22 cellular contexts compared by ENCODE assay signal in genomic region chr1:10065760-10066159, GRCh38. TPM values are rescaled to one million over a fixed set of nuclear protein-coding genes. Genes with fewer than 3 reads are reported as not detected.
DNase-seq lines count a peak whose midpoint lies in the region; ATAC-seq and TF ChIP-seq lines count a peak whose summit lies in the region.
"Had no signal": no experiment of that assay in that cellular context is flagged by ENCODE, and none has a peak within 500 bp of the region (broad histone marks: within the 10 kb centered on the region; RNA-seq: fewer than 3 reads in every experiment).

No MANE protein-coding gene starts in this region.

- TF ChIP-seq EP300 in esophagus muscularis mucosa (IDR thresholded peaks at IDR 0.05) = no peak

- H3K4me3 ChIP-seq in GM23338 (no peak overlapping the region), RWPE2 (ENCODE audit: severe bottlenecking) (no peak overlapping the region), esophagus muscularis mucosa (no peak overlapping the region), gastrocnemius medialis (no peak overlapping the region)
- H3K4me3 ChIP-seq: prostate gland had no signal

- no peak for TF ChIP-seq POLR2A in esophagus muscularis mucosa (IDR thresholded peaks at IDR 0.05; ENCODE audit: low read depth)
- TF ChIP-seq POLR2A in gastrocnemius medialis (IDR thresholded peaks at IDR 0.05) = no peak

- H3K4me1 ChIP-seq in GM23338 (ENCODE audit: insufficient read depth) (peaks cover 33% of the 10 kb centered on the region; the same call in 1 of the 2 replicates), RWPE2 (ENCODE audit: insufficient read depth, poor library complexity, severe bottlenecking) (peaks cover 26% of the 10 kb centered on the region), esophagus muscularis mucosa (peaks cover 38 to 71% (median 66%) of the 10 kb centered on the region in 4 donors), gastrocnemius medialis (peaks cover 38 to 50% of the 10 kb centered on the region in 2 donors)
- H3K4me1 ChIP-seq: prostate gland had no signal

- no peak overlapping the region; the same call in 1 of the 2 replicates for H3K27ac ChIP-seq in GM23338 (ENCODE audit: low read depth)
- H3K27ac ChIP-seq in RWPE2 (ENCODE audit: poor library complexity, severe bottlenecking) = peak overlapping the region; percentile 94
- peak overlapping the region; percentile 78 to 87 (median 84) for H3K27ac ChIP-seq in esophagus muscularis mucosa (replicated peaks in 1 of 4)
- H3K27ac ChIP-seq in gastrocnemius medialis = peak overlapping the region; percentile 79 to 84 (median 82)
- H3K27ac ChIP-seq: KMS-11 had no signal

- H3F3A ChIP-seq in GM23338 (replicated peaks; ENCODE audit: low read depth) = no peaks in the 10 kb centered on the region

- no peaks in the 10 kb centered on the region for H3K9me3 Mint-ChIP-seq in GM23338
- H3K9me3 Mint-ChIP-seq: activated CD4-positive, alpha-beta T cell treated with anti-CD3 and anti-CD28 coated beads, Interleukin-2, amount 10 ng/mL, durations not matched to agents 7 days and 5 days; natural killer cell treated with Interleukin-12 subunit alpha and Interleukin-12 subunit beta and Interleukin-15 and Interleukin-18, amount 100 ng/mL, for 72 hours had no signal

- H4K20me1 ChIP-seq in GM23338 (replicated peaks; ENCODE audit: insufficient read depth) = peaks cover 7% of the 10 kb centered on the region

- no peak for TF ChIP-seq CTCF in GM23338 (conservative IDR thresholded peaks at IDR 0.05; ENCODE audit: low read depth in 2 of 2)
- no peak for TF ChIP-seq CTCF in RWPE2 (IDR thresholded peaks at IDR 0.05; ENCODE audit: poor library complexity, severe bottlenecking)
- no peak for TF ChIP-seq CTCF in esophagus muscularis mucosa (IDR thresholded peaks at IDR 0.05)
- TF ChIP-seq CTCF in gastrocnemius medialis (IDR thresholded peaks at IDR 0.05 in 4 of 5, conservative IDR thresholded peaks at IDR 0.05 in 1 of 5) = no peak

- H3K79me2 ChIP-seq in GM23338 (replicated peaks; ENCODE audit: insufficient read depth) = peaks cover 97% of the 10 kb centered on the region

- no peaks in the 10 kb centered on the region for H3K9me3 ChIP-seq in RWPE2 (ENCODE audit: severe bottlenecking)
- no peaks in the 10 kb centered on the region for H3K9me3 ChIP-seq in esophagus muscularis mucosa
- H3K9me3 ChIP-seq in gastrocnemius medialis = no peaks in the 10 kb centered on the region
- H3K9me3 ChIP-seq: prostate gland had no signal

- H3K27me3 ChIP-seq in GM23338 (ENCODE audit: insufficient read depth) = no peaks in the 10 kb centered on the region
- H3K27me3 ChIP-seq in RWPE2 (ENCODE audit: insufficient read depth, poor library complexity, severe bottlenecking) = no peaks in the 10 kb centered on the region
- no peaks in the 10 kb centered on the region for H3K27me3 ChIP-seq in esophagus muscularis mucosa
- no peaks in the 10 kb centered on the region for H3K27me3 ChIP-seq in gastrocnemius medialis

- H3K4me1 Mint-ChIP-seq in GM23338 = peaks cover 20% of the 10 kb centered on the region

- intact Hi-C loops in esophagus muscularis mucosa (cut with DNase I) (loop anchor here (10.0 kb wide), 1 partner anchor 59 kb away; no protein-coding TSS in a partner anchor), gastrocnemius medialis (cut with DNase I; ENCODE audit: low total_unique reads) (loop anchor here (5.0 kb wide), 2 partner anchors 42 to 247 kb away; no protein-coding TSS in a partner anchor)

- H2AFZ ChIP-seq in GM23338 = no peak overlapping the region

- 82% methylated on average over 3 of the region's 3 CpGs for WGBS in esophagus muscularis mucosa

- peak overlapping the region; percentile 5; the same call in 1 of the 2 replicates for H3K4me2 ChIP-seq in GM23338
- H3K4me2 ChIP-seq: KMS-11 had no signal

- ATAC-seq in GM23338 (peak; percentile 29; the same call in 2 of the 3 replicates), RWPE2 (ENCODE audit: low read depth) (no peak), gastrocnemius medialis (no peak), HG02571 (IDR thresholded peaks at IDR 0.05; ENCODE audit: unreplicated experiment) (no peak), GM19035 (IDR thresholded peaks at IDR 0.05; ENCODE audit: unreplicated experiment) (no peak)
- ATAC-seq: natural killer cell treated with Interleukin-12 subunit alpha and Interleukin-12 subunit beta and Interleukin-15 and Interleukin-18, amount 100 ng/mL, for 72 hours had no signal

- H3K36me3 ChIP-seq in GM23338 (ENCODE audit: insufficient read depth) = no peaks in the 10 kb centered on the region; the same call in 1 of the 2 replicates
- H3K36me3 ChIP-seq in RWPE2 (ENCODE audit: low read depth) = no peaks in the 10 kb centered on the region
- no peaks in the 10 kb centered on the region for H3K36me3 ChIP-seq in esophagus muscularis mucosa
- no peaks in the 10 kb centered on the region for H3K36me3 ChIP-seq in gastrocnemius medialis
- H3K36me3 ChIP-seq: prostate gland had no signal

- DNase-seq in GM23338 (ENCODE audit: low spot score) (no peak), RWPE2 (ENCODE audit: low spot score) (no peak), esophagus muscularis mucosa (ENCODE audit: extremely low spot score) (no peak), gastrocnemius medialis (no peak), AG08396 (ENCODE audit: low spot score) (no peak), HuH-7.5 (ENCODE audit: low spot score) (no peak)
- DNase-seq: activated CD4-positive, alpha-beta T cell treated with anti-CD3 and anti-CD28 coated beads, Interleukin-2, amount 10 ng/mL, durations not matched to agents 7 days and 5 days; activated CD8-positive, alpha-beta memory T cell treated with anti-CD3 and anti-CD28 coated beads, Interleukin-2, amount 50 U/mL, for 48 hours; activated gamma-delta T cell; AML-193; central memory CD4-positive, alpha-beta T cell; DND-41; effector CD8-positive, alpha-beta T cell; kidney; NCI-H1930; stimulated activated CD4-positive, alpha-beta T cell treated with anti-CD3 and anti-CD28 coated beads, Interleukin-12 subunit alpha, Interleukin-12 subunit beta, amount 100 ng/mL, for 4 hours; T-helper 1 cell had no signal

- no peak overlapping the region for H3K27ac Mint-ChIP-seq in GM23338
- H3K27ac Mint-ChIP-seq: activated CD4-positive, alpha-beta T cell treated with anti-CD3 and anti-CD28 coated beads, Interleukin-2, amount 10 ng/mL, durations not matched to agents 7 days and 5 days; natural killer cell treated with Interleukin-12 subunit alpha and Interleukin-12 subunit beta and Interleukin-15 and Interleukin-18, amount 100 ng/mL, for 72 hours had no signal

- H3K27me3 Mint-ChIP-seq in GM23338 (ENCODE audit: insufficient read depth, low read depth, poor library complexity) = peaks cover 2% of the 10 kb centered on the region
- H3K27me3 Mint-ChIP-seq: activated CD4-positive, alpha-beta T cell treated with anti-CD3 and anti-CD28 coated beads, Interleukin-2, amount 10 ng/mL, durations not matched to agents 7 days and 5 days; natural killer cell treated with Interleukin-12 subunit alpha and Interleukin-12 subunit beta and Interleukin-15 and Interleukin-18, amount 100 ng/mL, for 72 hours had no signal

- H3K4me3 Mint-ChIP-seq in GM23338 = no peak overlapping the region
- H3K4me3 Mint-ChIP-seq: activated CD4-positive, alpha-beta T cell treated with anti-CD3 and anti-CD28 coated beads, Interleukin-2, amount 10 ng/mL, durations not matched to agents 7 days and 5 days; natural killer cell treated with Interleukin-12 subunit alpha and Interleukin-12 subunit beta and Interleukin-15 and Interleukin-18, amount 100 ng/mL, for 72 hours had no signal

- no peaks in the 10 kb centered on the region for H3K9me2 ChIP-seq in GM23338 (ENCODE audit: insufficient read depth)

- in situ Hi-C loops in gastrocnemius medialis (cut with MboI; ENCODE audit: low sequenced_read_pairs in 4 of 4) = no loop called here

- no peaks in the 10 kb centered on the region for H3K36me3 Mint-ChIP-seq in GM23338 (ENCODE audit: low read depth)
- H3K36me3 Mint-ChIP-seq: natural killer cell treated with Interleukin-12 subunit alpha and Interleukin-12 subunit beta and Interleukin-15 and Interleukin-18, amount 100 ng/mL, for 72 hours had no signal

TF ChIP-seq in GM23338, 12 proteins besides CTCF, POLR2A, EP300 and RAD21 (continues in another document):
- TF ChIP-seq POLR2AphosphoS5 (IDR thresholded peaks at IDR 0.05; ENCODE audit: low read depth) (no peak), ZNF331 (CRISPR knock-in tag; IDR thresholded peaks at IDR 0.05; ENCODE audit: low read depth) (no peak), JUNB (IDR thresholded peaks at IDR 0.05; ENCODE audit: unreplicated experiment) (no peak), NANOG (IDR thresholded peaks at IDR 0.05; ENCODE audit: borderline replicate concordance) (no peak), EZH2 (IDR thresholded peaks at IDR 0.05; ENCODE audit: low read depth, unreplicated experiment) (no peak), CREB1 (CRISPR knock-in tag; IDR thresholded peaks at IDR 0.05; ENCODE audit: low read depth) (no peak), ZNF114 (CRISPR knock-in tag; IDR thresholded peaks at IDR 0.05) (no peak), STAT1 (IDR thresholded peaks at IDR 0.05; ENCODE audit: unreplicated experiment) (no peak), EZH2phosphoT487 (IDR thresholded peaks at IDR 0.05; ENCODE audit: unreplicated experiment) (no peak), ETS1 (IDR thresholded peaks at IDR 0.05) (no peak)

RNA-seq across cellular contexts. Expression of gene UBE4B, which starts 33.0 kb away (rescaled TPM):
- 76.5 and 115 TPM in 2 replicates for total RNA-seq in GM23338 (2014; rRNA removed; shearing (Covaris generic))
- 27.9 and 28.4 TPM in 2 replicates for polyA plus RNA-seq in GM23338 (2016; fragmentation: Nextera tagmentation; extraction: Ambion mirVana)
- total RNA-seq in esophagus muscularis mucosa (100 to 1,000 TPM in 2 of 4 donors, 10 to 100 TPM in 2; 58.6 to 110 (median 85.5) TPM), gastrocnemius medialis (100 to 1,000 TPM in 2 of 4 donors, 10 to 100 TPM in 2; 42.6 to 143 (median 98.2) TPM)
